19 cellular contexts compared by ENCODE assay signal in genomic region chr2:52386433-52386832, GRCh38.
A peak's percentile ranks its signal among the peaks of the same experiment; 100 is the strongest.
DNase-seq lines count a peak whose midpoint lies in the region; ATAC-seq and TF ChIP-seq lines count a peak whose summit lies in the region.
"Had no signal": no experiment of that assay in that cellular context is flagged by ENCODE, and none has a peak within 500 bp of the region (broad histone marks: within the 10 kb centered on the region; RNA-seq: fewer than 3 reads in every experiment).

No MANE protein-coding gene starts in this region.

- H3K27ac ChIP-seq in brain microvascular endothelial cell = no peak overlapping the region
- H3K27ac ChIP-seq: KMS-11 had no signal

- DNase-seq in BE2C (peak; percentile 4), DMS53 treated with DMSO at 0.1 percent for 48 hours (lab: John Stamatoyannopoulos, UW; ENCODE audit: unreplicated experiment) (peak; percentile 65), NCI-H510A (lab: John Stamatoyannopoulos, UW) (peak; percentile 69), epithelial cell of esophagus (ENCODE audit: low read depth) (peak; percentile 1), brain microvascular endothelial cell (no peak), globus pallidus (ENCODE audit: low spot score) (no peak), lower leg skin (ENCODE audit: low spot score in 2 of 2) (no peak)
- DNase-seq: AML-193; CD4-positive, CD25-positive, alpha-beta regulatory T cell; GF-D8; NCI-H1048; NCI-H1436 treated with DMSO at 0.1 percent for 48 hours; NCI-H2081 treated with DMSO at 0.1 percent for 48 hours; NCI-H526; OCI-M1; SIG-M5; T-helper 17 cell had no signal

- intact Hi-C loops in lower leg skin (cut with DNase I; ENCODE audit: low total_unique reads) = loop anchor here (5.0 kb wide), 1 partner anchor 71 kb away; no protein-coding TSS in a partner anchor

- peaks cover 4% of the 10 kb centered on the region for H3K4me1 ChIP-seq in BE2C

- H3K27me3 ChIP-seq in BE2C (no peaks in the 10 kb centered on the region), brain microvascular endothelial cell (replicated peaks) (no peaks in the 10 kb centered on the region)

- TF ChIP-seq CTCF in BE2C (IDR thresholded peaks at IDR 0.05; ENCODE audit: low read depth, low read length) (no peak), epithelial cell of esophagus (IDR thresholded peaks at IDR 0.05; ENCODE audit: insufficient read depth, low read depth, low read length, missing control alignments) (no peak), brain microvascular endothelial cell (IDR thresholded peaks at IDR 0.05; ENCODE audit: low read depth, low read length, missing control alignments) (no peak), lower leg skin (IDR thresholded peaks at IDR 0.05) (no peak)

- no peaks in the 10 kb centered on the region for H3K9me3 ChIP-seq in BE2C

- H3K36me3 ChIP-seq in BE2C (no peaks in the 10 kb centered on the region), brain microvascular endothelial cell (replicated peaks) (no peaks in the 10 kb centered on the region)

- H3K4me3 ChIP-seq in BE2C (ENCODE audit: low read depth, low read length) = no peak overlapping the region
- no peak overlapping the region for H3K4me3 ChIP-seq in epithelial cell of esophagus (ENCODE audit: low read length)
- no peak overlapping the region for H3K4me3 ChIP-seq in brain microvascular endothelial cell (ENCODE audit: low read depth, low read length)
- H3K4me3 ChIP-seq in lower leg skin (ENCODE audit: low read depth, poor library complexity, severe bottlenecking) = no peak overlapping the region

- no peak for TF ChIP-seq POLR2A in lower leg skin (IDR thresholded peaks at IDR 0.05)

- in situ Hi-C loops in brain microvascular endothelial cell (cut with HindIII; ENCODE audit: low pct_ligation_motif_present, low sequenced_read_pairs) = no loop called here

- 96 to 97% methylated on average over 1 of the region's 1 CpG for WGBS in lower leg skin, 2 donors

- no peak for ATAC-seq in GM21737 (IDR thresholded peaks at IDR 0.05; ENCODE audit: unreplicated experiment)
- ATAC-seq: T-helper 17 cell had no signal

Comparison
In these comparisons a context has a peak if more than half of its experiments do, and no peak if none do; other contexts are left out.
1. DNase-seq: peak in BE2C (single experiment), DMS53 treated with DMSO at 0.1 percent for 48 hours (single experiment), NCI-H510A (single experiment) and epithelial cell of esophagus (single experiment); none in brain microvascular endothelial cell (single experiment), globus pallidus (single experiment) and lower leg skin (0 of 2).